Comparison of ENCODE assay signal across 1 cellular context in genomic region chr1:85276290-85277026, GRCh38.
TF ChIP-seq lines count a peak whose summit lies in the region.

Gene BCL10 (minus strand): TSS chr1:85276632. CDS start chr1:85276352, 280 bp downstream.

TF ChIP-seq in HCT116, 20 proteins besides CTCF, POLR2A, EP300 and RAD21 (continued from another document):
- TF ChIP-seq ELF1 (IDR thresholded peaks at IDR 0.05; ENCODE audit: borderline replicate concordance, low read depth), result peak; percentile 82; the same call in 1 of the 2 replicates
- no peak for TF ChIP-seq ZNF274 (IDR thresholded peaks at IDR 0.05; ENCODE audit: low read depth, low read length)
- TF ChIP-seq EZH2phosphoT487 (IDR thresholded peaks at IDR 0.05; ENCODE audit: borderline replicate concordance), result no peak
- TF ChIP-seq YY1 (IDR thresholded peaks at IDR 0.05; ENCODE audit: extremely low read depth, insufficient replicate concordance, low read depth, low read length), result peak; percentile 3
- TF ChIP-seq EGR1 (IDR thresholded peaks at IDR 0.05; ENCODE audit: low read depth), result peak; percentile 32
- peak; percentile 65 for TF ChIP-seq CBX3 (IDR thresholded peaks at IDR 0.05; ENCODE audit: low read depth)
- peak; percentile 75; the same call in 1 of the 2 replicates for TF ChIP-seq SIN3A (IDR thresholded peaks at IDR 0.05; ENCODE audit: low read depth)
- TF ChIP-seq EZH2 (IDR thresholded peaks at IDR 0.05), result no peak
- no peak for TF ChIP-seq REST (IDR thresholded peaks at IDR 0.05; ENCODE audit: low read depth)
- no peak for TF ChIP-seq ZFX (IDR thresholded peaks at IDR 0.05)
- TF ChIP-seq MAX (IDR thresholded peaks at IDR 0.05), result peak; percentile 29
- TF ChIP-seq POLR2AphosphoS5 (IDR thresholded peaks at IDR 0.05; ENCODE audit: low read depth, low read length), result peak; percentile 86
- TF ChIP-seq SRF (IDR thresholded peaks at IDR 0.05; ENCODE audit: low read depth), result peak; percentile 100
- TF ChIP-seq TCF7L2 (IDR thresholded peaks at IDR 0.05; ENCODE audit: borderline replicate concordance, extremely low read depth, insufficient read depth, insufficient read length), result no peak
- TF ChIP-seq FOSL1 (IDR thresholded peaks at IDR 0.05; ENCODE audit: low read depth), result no peak
- no peak for TF ChIP-seq JUND (IDR thresholded peaks at IDR 0.05)
